In genomic region chr11:7971846-7972245, GRCh38 we compare ENCODE assay signal across 23 cellular contexts. TPM values are rescaled to one million over a fixed set of nuclear protein-coding genes. Genes with fewer than 3 reads are reported as not detected.
"Had no signal": no experiment of that assay in that cellular context is flagged by ENCODE, and none has a peak within 500 bp of the region (broad histone marks: within the 10 kb centered on the region; RNA-seq: fewer than 3 reads in every experiment).

No MANE protein-coding gene starts in this region.

- H3K27ac ChIP-seq: adrenal gland, PC-9 had no signal

- H3K36me3 Mint-ChIP-seq: activated naive CD8-positive, alpha-beta T cell treated with anti-CD3 and anti-CD28 coated beads, Interleukin-2, amount 10 ng/mL, durations not matched to agents 7 days and 5 days had no signal

- H3K9me3 Mint-ChIP-seq: activated naive CD8-positive, alpha-beta T cell treated with anti-CD3 and anti-CD28 coated beads, Interleukin-2, amount 10 ng/mL, durations not matched to agents 7 days and 5 days; T-helper 1 cell treated with Interleukin-12 subunit alpha and Interleukin-12 subunit beta and Interleukin-4 antibody, amounts not matched to agents 30 μg/mL and 1 μg/mL, for 36 hours had no signal

- H3K4me1 ChIP-seq: adrenal gland had no signal

- H3K4me3 Mint-ChIP-seq: activated CD8-positive, alpha-beta T cell treated with anti-CD3 and anti-CD28 coated beads, Interleukin-2, amount 10 ng/mL, durations not matched to agents 7 days and 5 days; activated naive CD8-positive, alpha-beta T cell treated with anti-CD3 and anti-CD28 coated beads, Interleukin-2, amount 10 ng/mL, durations not matched to agents 7 days and 5 days; T-helper 1 cell treated with Interleukin-12 subunit alpha and Interleukin-12 subunit beta and Interleukin-4 antibody, amounts not matched to agents 30 μg/mL and 1 μg/mL, for 36 hours; WTC11 had no signal

- H3K27ac Mint-ChIP-seq: activated CD8-positive, alpha-beta T cell treated with anti-CD3 and anti-CD28 coated beads, Interleukin-2, amount 10 ng/mL, durations not matched to agents 7 days and 5 days; activated naive CD8-positive, alpha-beta T cell treated with anti-CD3 and anti-CD28 coated beads, Interleukin-2, amount 10 ng/mL, durations not matched to agents 7 days and 5 days; T-helper 1 cell treated with Interleukin-12 subunit alpha and Interleukin-12 subunit beta and Interleukin-4 antibody, amounts not matched to agents 30 μg/mL and 1 μg/mL, for 36 hours; WTC11 had no signal

- ATAC-seq: activated CD8-positive, alpha-beta T cell treated with anti-CD3 and anti-CD28 coated beads, Interleukin-2, amount 10 ng/mL, durations not matched to agents 7 days and 5 days; WTC11 had no signal

- H3K4me1 Mint-ChIP-seq: activated naive CD8-positive, alpha-beta T cell treated with anti-CD3 and anti-CD28 coated beads, Interleukin-2, amount 10 ng/mL, durations not matched to agents 7 days and 5 days had no signal

- DNase-seq: activated CD4-positive, alpha-beta T cell treated with anti-CD3 and anti-CD28 coated beads for 48 hours; activated CD4-positive, alpha-beta T cell treated with anti-CD3 and anti-CD28 coated beads, Interleukin-2, amount 50 U/mL, for 4 hours; activated CD4-positive, CD25-positive, alpha-beta regulatory T cell treated with anti-CD3 and anti-CD28 coated beads, Interleukin-2, amount 50 U/mL, for 72 hours; activated CD8-positive, alpha-beta memory T cell treated with anti-CD3 and anti-CD28 coated beads, Interleukin-2, amount 50 U/mL, for 48 hours; activated CD8-positive, alpha-beta T cell treated with anti-CD3 and anti-CD28 coated beads, Interleukin-2, amount 10 ng/mL, durations not matched to agents 7 days and 5 days; activated naive CD4-positive, alpha-beta T cell treated with anti-CD3 and anti-CD28 coated beads, Interleukin-2, amount 50 U/mL, for 16 hours; activated naive CD8-positive, alpha-beta T cell treated with anti-CD3 and anti-CD28 coated beads, Interleukin-2, amount 10 ng/mL, durations not matched to agents 7 days and 5 days; activated T-cell treated with anti-CD3 and anti-CD28 coated beads, Interleukin-2, amount 50 U/mL, for 1 hour; adrenal gland; anterior cingulate cortex; MG63; MV-4-11; NCI-H1092 treated with DMSO at 0.1 percent for 48 hours; NCI-H1417 treated with DMSO at 0.1 percent for 48 hours; NCI-H1694; NCI-H2029; NCI-H510A treated with DMSO at 0.1 percent for 48 hours; NCI-H69; PC-9; SHP77 treated with DMSO at 0.1 percent for 48 hours had no signal

- H3K27me3 ChIP-seq: adrenal gland, MG63 had no signal

RNA-seq across cellular contexts. Expression of gene NLRP10, which starts 6.6 kb away (rescaled TPM):
- total RNA-seq: activated CD8-positive, alpha-beta T cell treated with anti-CD3 and anti-CD28 coated beads, Interleukin-2, amount 10 ng/mL, durations not matched to agents 7 days and 5 days; activated naive CD8-positive, alpha-beta T cell treated with anti-CD3 and anti-CD28 coated beads, Interleukin-2, amount 10 ng/mL, durations not matched to agents 7 days and 5 days; adrenal gland; SK-MEL-5 had no signal
- polyA plus RNA-seq: adrenal gland had no signal

RNA-seq across cellular contexts. Expression of gene OR10A3, which starts 30.3 kb away (rescaled TPM):
- total RNA-seq: activated CD8-positive, alpha-beta T cell treated with anti-CD3 and anti-CD28 coated beads, Interleukin-2, amount 10 ng/mL, durations not matched to agents 7 days and 5 days; activated naive CD8-positive, alpha-beta T cell treated with anti-CD3 and anti-CD28 coated beads, Interleukin-2, amount 10 ng/mL, durations not matched to agents 7 days and 5 days; adrenal gland; PC-9; SK-MEL-5; WTC11 had no signal
- polyA plus RNA-seq: adrenal gland had no signal

RNA-seq across cellular contexts. Expression of gene OR10A6, which starts 40.8 kb away (rescaled TPM):
- total RNA-seq: activated CD8-positive, alpha-beta T cell treated with anti-CD3 and anti-CD28 coated beads, Interleukin-2, amount 10 ng/mL, durations not matched to agents 7 days and 5 days; activated naive CD8-positive, alpha-beta T cell treated with anti-CD3 and anti-CD28 coated beads, Interleukin-2, amount 10 ng/mL, durations not matched to agents 7 days and 5 days; adrenal gland; PC-9; SK-MEL-5; WTC11 had no signal
- polyA plus RNA-seq: adrenal gland had no signal
